8 cellular contexts compared by ENCODE assay signal in the genomic region with DNA sequence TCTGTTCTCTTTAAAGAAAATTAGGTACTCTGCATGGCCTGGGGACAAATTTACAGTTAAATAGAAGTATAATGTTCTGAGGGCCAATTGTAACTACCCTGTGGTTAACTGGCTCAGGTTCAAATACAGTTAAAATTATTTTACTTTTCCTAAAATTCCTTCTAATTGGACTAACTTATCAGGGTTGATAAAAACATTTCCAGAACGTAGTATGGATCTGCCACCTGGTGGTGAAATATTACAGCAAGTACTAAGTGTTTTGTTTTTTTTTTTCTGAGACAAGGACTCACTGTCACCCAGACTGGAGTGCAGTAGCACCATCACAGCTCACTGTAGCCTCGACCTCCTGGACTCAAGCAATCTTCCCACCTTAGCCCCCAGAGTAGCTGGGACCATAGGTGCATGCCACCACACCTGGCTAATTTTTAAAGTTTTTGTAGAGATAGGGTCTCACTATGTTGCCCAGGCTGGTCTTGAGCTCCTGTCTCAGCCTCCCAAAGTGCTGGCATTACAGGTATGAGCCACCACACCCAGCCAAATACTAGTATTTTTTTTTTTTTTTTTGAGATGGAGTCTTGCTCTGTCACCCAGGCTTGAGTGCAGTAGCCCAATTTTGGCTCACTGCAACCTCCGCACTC. TPM values are rescaled to one million over a fixed set of nuclear protein-coding genes. Genes with fewer than 3 reads are reported as not detected.
A peak's percentile ranks its signal among the peaks of the same experiment; 100 is the strongest.
DNase-seq lines count a peak whose midpoint lies in the region; ATAC-seq and TF ChIP-seq lines count a peak whose summit lies in the region.

No MANE protein-coding gene starts in this region.

- H3K27ac Mint-ChIP-seq in Calu3 (ENCODE audit: unreplicated experiment) = no peak overlapping the region
- H3K27ac Mint-ChIP-seq in endodermal cell = no peak overlapping the region

- H3K9me3 ChIP-seq in HCT116 (ENCODE audit: control insufficient read depth in 1 of 2, insufficient read depth in 1 of 2, low read depth in 1 of 2, low read length in 2 of 2) (no peaks in the 10 kb centered on the region), OCI-LY7 (ENCODE audit: low read length) (no peaks in the 10 kb centered on the region), endodermal cell (ENCODE audit: control insufficient read depth, low read length) (peaks cover 14% of the 10 kb centered on the region)

- POLR2A ChIA-PET in HCT116 (lab: Charles Lee) = no interaction called here
- POLR2A ChIA-PET in OCI-LY7 (lab: Charles Lee) = interaction anchor here (0.6 to 0.9 kb wide), 2 partner anchors 395 to 1623 kb away, joined by 3 to 4 read pairs; a partner anchor contains a TSS

- H3K9me3 Mint-ChIP-seq in Calu3 (ENCODE audit: low read depth, unreplicated experiment) (no peaks in the 10 kb centered on the region), endodermal cell (no peaks in the 10 kb centered on the region)

- H3K27me3 Mint-ChIP-seq in Calu3 (ENCODE audit: unreplicated experiment) = no peaks in the 10 kb centered on the region
- H3K27me3 Mint-ChIP-seq in endodermal cell (ENCODE audit: insufficient read depth) = no peaks in the 10 kb centered on the region

- no TSS peak for BruUV-seq in Calu3 (replicated peaks; lab: Mats Ljungman, UMichigan)
- BruUV-seq in HCT116 (replicated peaks; lab: Mats Ljungman, UMichigan) = no TSS peak
- BruUV-seq in OCI-LY7 (replicated peaks; lab: Mats Ljungman, UMichigan) = no TSS peak

- H3K36me3 Mint-ChIP-seq in Calu3 (ENCODE audit: insufficient read depth, unreplicated experiment) = no peaks in the 10 kb centered on the region
- peaks cover 5% of the 10 kb centered on the region for H3K36me3 Mint-ChIP-seq in endodermal cell (ENCODE audit: low read depth)

- RAD21 ChIA-PET in HCT116 (lab: Charles Lee; ENCODE audit: low non-redundant PET in 1 of 2, low total read pairs in 2 of 2, uncharacterized antibody in 2 of 2, unreplicated experiment in 2 of 2) = interaction anchor here (0.7 to 1.5 kb wide), 3 partner anchors 244 to 360 kb away, joined by 3 to 4 read pairs (median 3); no protein-coding TSS in a partner anchor

- no peak overlapping the region for H3K27ac ChIP-seq in HCT116 (ENCODE audit: low read depth, low read length)
- H3K27ac ChIP-seq in OCI-LY7 (ENCODE audit: low read depth, low read length, poor library complexity, severe bottlenecking) = no peak overlapping the region
- H3K27ac ChIP-seq in endodermal cell (ENCODE audit: low read depth, low read length) = no peak overlapping the region

- H3K4me1 ChIP-seq in HCT116 (ENCODE audit: control insufficient read depth in 1 of 2, insufficient read depth in 2 of 2, low read length in 2 of 2) (no peaks in the 10 kb centered on the region), OCI-LY7 (ENCODE audit: insufficient read depth, low read length, poor library complexity, severe bottlenecking) (no peaks in the 10 kb centered on the region), endodermal cell (ENCODE audit: control insufficient read depth, insufficient read depth, low read length) (peaks cover 4% of the 10 kb centered on the region)

- H3K4me2 ChIP-seq in HCT116 (ENCODE audit: low read length) (no peak overlapping the region), OCI-LY7 (ENCODE audit: low read length) (no peak overlapping the region)

- DNase-seq in Calu3 (peak; percentile 45), HCT116 (ENCODE audit: low read depth, low spot score) (peak; percentile 54), OCI-LY7 (ENCODE audit: low spot score) (peak; percentile 51), endodermal cell (no peak), mucosa of gallbladder (ENCODE audit: low spot score) (peak; percentile 28)

- ATAC-seq in HCT116 (peak; percentile 58), HG02981 (IDR thresholded peaks at IDR 0.05; ENCODE audit: unreplicated experiment) (no peak), GM19328 (IDR thresholded peaks at IDR 0.05; ENCODE audit: unreplicated experiment) (no peak), GM19351 (IDR thresholded peaks at IDR 0.05; ENCODE audit: unreplicated experiment) (no peak)

- H3K9me2 ChIP-seq in HCT116 (ENCODE audit: insufficient read depth) = no peaks in the 10 kb centered on the region
- no peaks in the 10 kb centered on the region for H3K9me2 ChIP-seq in OCI-LY7 (ENCODE audit: insufficient read depth, low read length)

- H2AFZ ChIP-seq in HCT116 (ENCODE audit: low read depth, low read length, poor library complexity, severe bottlenecking) (no peak overlapping the region), OCI-LY7 (ENCODE audit: low read length) (no peak overlapping the region)

- CTCF ChIA-PET in Calu3 (lab: Charles Lee) = interaction anchor here (0.7 to 2.1 kb wide), 5 partner anchors 16 to 360 kb away, joined by 3 to 12 read pairs (median 4); no protein-coding TSS in a partner anchor
- CTCF ChIA-PET in HCT116 (lab: Charles Lee) = interaction anchor here (1.0 to 3.0 kb wide), 8 partner anchors 10 to 481 kb away, joined by 3 to 21 read pairs (median 3); no protein-coding TSS in a partner anchor
- CTCF ChIA-PET in OCI-LY7 (lab: Charles Lee; ENCODE audit: unreplicated experiment) = no interaction called here

- no peak overlapping the region for H3K9ac ChIP-seq in HCT116 (ENCODE audit: low read length)
- no peak overlapping the region for H3K9ac ChIP-seq in endodermal cell (ENCODE audit: extremely low read depth, low read length, poor library complexity, severe bottlenecking)

- H4K20me1 ChIP-seq in HCT116 (ENCODE audit: insufficient read depth) (no peaks in the 10 kb centered on the region), OCI-LY7 (ENCODE audit: insufficient read depth, low read length) (no peaks in the 10 kb centered on the region)

- intact Hi-C loops in Calu3 (cut with micrococcal nuclease; ENCODE audit: unreplicated experiment) = loop anchor here (1.0 to 5.0 kb wide), 4 partner anchors 284 to 479 kb away; a partner anchor contains a TSS
- intact Hi-C loops in HCT116 (cut with micrococcal nuclease) = loop anchor here (1.0 kb wide), 3 partner anchors 284 to 359 kb away; no protein-coding TSS in a partner anchor
- intact Hi-C loops in OCI-LY7 (cut with micrococcal nuclease; ENCODE audit: unreplicated experiment) = loop anchor here (5.0 to 10.0 kb wide), 4 partner anchors 284 to 767 kb away; no protein-coding TSS in a partner anchor

- TF ChIP-seq RAD21 in HCT116 (IDR thresholded peaks at IDR 0.05; ENCODE audit: low read depth) = peak; percentile 86

- H3K4me3 Mint-ChIP-seq in Calu3 (ENCODE audit: low read depth, unreplicated experiment) (no peak overlapping the region), endodermal cell (no peak overlapping the region)

- H3K4me3 ChIP-seq in HCT116 (replicated peaks in 1 of 2; ENCODE audit: low read depth in 1 of 2, low read length in 2 of 2) (no peak overlapping the region), OCI-LY7 (ENCODE audit: low read depth, low read length, poor library complexity, severe bottlenecking) (no peak overlapping the region), endodermal cell (ENCODE audit: low read length) (no peak overlapping the region)

- H3K27me3 ChIP-seq in HCT116 (ENCODE audit: insufficient read depth, low read length) (no peaks in the 10 kb centered on the region), endodermal cell (ENCODE audit: control insufficient read depth, insufficient read depth, low read length, poor library complexity, severe bottlenecking) (no peaks in the 10 kb centered on the region)

- 33 to 77% methylated on average over 1 to 3 of the region's 3 CpGs for WGBS in endodermal cell (ENCODE audit: insufficient coverage in 1 of 2, insufficient read length in 1 of 2), 2 experiments

- TF ChIP-seq POLR2A in HCT116 (IDR thresholded peaks at IDR 0.05; ENCODE audit: borderline replicate concordance, extremely low read depth, insufficient read depth, insufficient read length) = no peak

- TF ChIP-seq CTCF in Calu3 (IDR thresholded peaks at IDR 0.05; ENCODE audit: unreplicated experiment) (peak; percentile 48), HCT116 (IDR thresholded peaks at IDR 0.05 in 2 of 3, conservative IDR thresholded peaks at IDR 0.05 in 1 of 3; ENCODE audit: borderline replicate concordance in 1 of 3, insufficient read depth in 1 of 3, low read depth in 2 of 3, low read length in 2 of 3) (peak; percentile 49 to 79 (median 69); a peak in 5 of 6 replicates), OCI-LY7 (conservative IDR thresholded peaks at IDR 0.05; ENCODE audit: low read length) (peak; percentile 83), endodermal cell (conservative IDR thresholded peaks at IDR 0.05) (peak; percentile 78)

- no peaks in the 10 kb centered on the region for H3K36me3 ChIP-seq in HCT116 (ENCODE audit: control insufficient read depth in 1 of 2, insufficient read depth in 2 of 2, low read length in 2 of 2)
- no peaks in the 10 kb centered on the region for H3K36me3 ChIP-seq in OCI-LY7 (ENCODE audit: insufficient read depth, low read length)
- no peaks in the 10 kb centered on the region for H3K36me3 ChIP-seq in endodermal cell (ENCODE audit: control insufficient read depth, insufficient read depth, low read length)

- peaks cover 9% of the 10 kb centered on the region for H3K4me1 Mint-ChIP-seq in Calu3 (ENCODE audit: low read depth, unreplicated experiment)
- peaks cover 31% of the 10 kb centered on the region for H3K4me1 Mint-ChIP-seq in endodermal cell

- no peaks in the 10 kb centered on the region for H3K79me2 ChIP-seq in HCT116 (ENCODE audit: insufficient read depth, low read length)
- no peaks in the 10 kb centered on the region for H3K79me2 ChIP-seq in OCI-LY7 (ENCODE audit: insufficient read depth, low read depth, low read length)

TF ChIP-seq in HCT116, 20 proteins besides CTCF, POLR2A, EP300 and RAD21 (continues in another document):
- no peak for TF ChIP-seq SIN3A (IDR thresholded peaks at IDR 0.05; ENCODE audit: low read depth)
- TF ChIP-seq CBX3 (IDR thresholded peaks at IDR 0.05; ENCODE audit: low read depth) = no peak
- TF ChIP-seq, protein P1, sequence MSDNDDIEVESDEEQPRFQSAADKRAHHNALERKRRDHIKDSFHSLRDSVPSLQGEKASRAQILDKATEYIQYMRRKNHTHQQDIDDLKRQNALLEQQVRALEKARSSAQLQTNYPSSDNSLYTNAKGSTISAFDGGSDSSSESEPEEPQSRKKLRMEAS (IDR thresholded peaks at IDR 0.05) = no peak

RNA-seq across cellular contexts. Expression of a gene that starts 29.2 kb away (rescaled TPM):
- total RNA-seq in Calu3 (2022) = 20.4 and 35.1 TPM in 2 replicates
- 30.0 TPM for total RNA-seq in HCT116 (2021; ENCODE audit: unreplicated experiment)
- 25.7 and 26.7 TPM in 2 replicates for polyA plus RNA-seq in HCT116 (2012)
- total RNA-seq in OCI-LY7 (2014; rRNA removed; shearing (Covaris generic)) = 2.1 and 3.0 TPM in 2 replicates
- total RNA-seq in OCI-LY7 (2022) = 3.0 and 3.7 TPM in 2 replicates
- total RNA-seq in endodermal cell = 100 to 1,000 TPM; 132 TPM
- 80.4 TPM for polyA plus RNA-seq in endodermal cell (2013, experiment 1 of 2)
- 75.6 TPM for polyA plus RNA-seq in endodermal cell (2013, experiment 2 of 2)
- 92.8 TPM for total RNA-seq in mucosa of gallbladder
